9 cellular contexts compared by ENCODE assay signal in genomic region chr17:2776589-2777241, GRCh38. TPM values are rescaled to one million over a fixed set of nuclear protein-coding genes. Genes with fewer than 3 reads are reported as not detected.
A peak's percentile ranks its signal among the peaks of the same experiment; 100 is the strongest.
DNase-seq lines count a peak whose midpoint lies in the region; ATAC-seq and TF ChIP-seq lines count a peak whose summit lies in the region.
"Had no signal": no experiment of that assay in that cellular context is flagged by ENCODE, and none has a peak within 500 bp of the region (broad histone marks: within the 10 kb centered on the region; RNA-seq: fewer than 3 reads in every experiment).

No MANE protein-coding gene starts in this region.

- H3K27ac ChIP-seq in GM23248 (no peak overlapping the region), osteoblast (ENCODE audit: low read depth, low read length) (no peak overlapping the region)
- no peak overlapping the region for H3K27ac ChIP-seq in effector memory CD4-positive, alpha-beta T cell (ENCODE audit: insufficient read depth, low read length, poor library complexity, severe bottlenecking)

- H4K20me1 ChIP-seq in GM23248 (ENCODE audit: insufficient read depth) (no peaks in the 10 kb centered on the region), osteoblast (ENCODE audit: insufficient read depth, low read length) (no peaks in the 10 kb centered on the region)

- H3K4me1 ChIP-seq in GM23248 (ENCODE audit: insufficient read depth): no peaks in the 10 kb centered on the region
- peaks cover 8% of the 10 kb centered on the region for H3K4me1 ChIP-seq in effector memory CD4-positive, alpha-beta T cell (ENCODE audit: control insufficient read depth, insufficient read depth, low read length, poor library complexity, severe bottlenecking)
- no peaks in the 10 kb centered on the region for H3K4me1 ChIP-seq in osteoblast (ENCODE audit: insufficient read depth, low read length)

- H2AFZ ChIP-seq in GM23248 (no peak overlapping the region), osteoblast (ENCODE audit: low read length) (no peak overlapping the region)

- no peaks in the 10 kb centered on the region for H3K9me3 ChIP-seq in GM23248 (ENCODE audit: low read depth)
- no peaks in the 10 kb centered on the region for H3K9me3 ChIP-seq in effector memory CD4-positive, alpha-beta T cell (ENCODE audit: control insufficient read depth, low read length)
- H3K9me3 ChIP-seq in osteoblast (ENCODE audit: low read depth, low read length): no peaks in the 10 kb centered on the region

- ATAC-seq in HG03571 (IDR thresholded peaks at IDR 0.05; ENCODE audit: unreplicated experiment): no peak

- H3K4me2 ChIP-seq in GM23248 (ENCODE audit: unreplicated experiment) (no peak overlapping the region), osteoblast (ENCODE audit: insufficient read depth, low read length) (no peak overlapping the region)

- H3K4me3 ChIP-seq in GM23248 (no peak overlapping the region), osteoblast (ENCODE audit: insufficient read depth, low read length) (no peak overlapping the region)
- peak overlapping the region; percentile 45 for H3K4me3 ChIP-seq in effector memory CD4-positive, alpha-beta T cell (ENCODE audit: insufficient read depth, low read depth, low read length, poor library complexity, severe bottlenecking)

- H3K9ac ChIP-seq in GM23248: no peak overlapping the region

- in situ Hi-C loops in GM23248 (cut with MboI): no loop called here

- DNase-seq in GM23248 (peak; percentile 11), NCI-H345 treated with DMSO at 0.1 percent for 48 hours (lab: John Stamatoyannopoulos, UW; ENCODE audit: unreplicated experiment) (peak; percentile 39), osteoblast (ENCODE audit: insufficient read length, low spot score, missing footprints) (peak; percentile 85), globus pallidus (ENCODE audit: low spot score) (no peak), activated gamma-delta T cell (lab: John Stamatoyannopoulos, UW) (no peak), inferior parietal cortex (ENCODE audit: extremely low spot score) (no peak)
- DNase-seq in effector memory CD4-positive, alpha-beta T cell: no peak

- H3K27me3 ChIP-seq in GM23248 (replicated peaks; ENCODE audit: insufficient read depth): peaks cover 31% of the 10 kb centered on the region
- H3K27me3 ChIP-seq in effector memory CD4-positive, alpha-beta T cell (replicated peaks; ENCODE audit: control insufficient read depth, insufficient read depth, low read length, poor library complexity, severe bottlenecking): peaks cover 10% of the 10 kb centered on the region
- peaks cover 31% of the 10 kb centered on the region for H3K27me3 ChIP-seq in osteoblast (ENCODE audit: insufficient read depth, low read length)

- WGBS in GM23248 (ENCODE audit: low coverage in 1 of 2, low lambda C conversion rate in 2 of 2, missing lambda C conversion rate in 2 of 2), 2 experiments: 2 to 3% methylated on average over 33 to 69 of the region's 80 CpGs

- H3K79me2 ChIP-seq in GM23248 (ENCODE audit: insufficient read depth): no peaks in the 10 kb centered on the region
- H3K79me2 ChIP-seq in osteoblast (ENCODE audit: insufficient read depth, low read length): no peaks in the 10 kb centered on the region

- no peaks in the 10 kb centered on the region for H3K9me2 ChIP-seq in GM23248 (ENCODE audit: insufficient read depth)

- H3K36me3 ChIP-seq in GM23248 (ENCODE audit: low read depth) (no peaks in the 10 kb centered on the region), osteoblast (ENCODE audit: insufficient read depth, low read length) (no peaks in the 10 kb centered on the region)
- no peaks in the 10 kb centered on the region for H3K36me3 ChIP-seq in effector memory CD4-positive, alpha-beta T cell (ENCODE audit: control insufficient read depth, insufficient read depth, low read length)

- TF ChIP-seq CTCF in osteoblast (IDR thresholded peaks at IDR 0.05; ENCODE audit: extremely low read depth, low read depth, low read length): no peak

- H3F3A ChIP-seq in GM23248 (ENCODE audit: insufficient read depth): no peaks in the 10 kb centered on the region

RNA-seq across cellular contexts. Expression of gene RAP1GAP2, which starts 19.5 kb away (rescaled TPM):
- total RNA-seq in GM23248 (2014; rRNA removed; shearing (Covaris generic)): 2.0 and 3.8 TPM in 2 replicates
- 0.74 and 0.99 TPM in 2 replicates for polyA plus RNA-seq in GM23248 (2016; fragmentation: Nextera tagmentation; extraction: Ambion mirVana)
- total RNA-seq in osteoblast: 2.7 and 2.9 TPM in 2 replicates

RNA-seq across cellular contexts. Expression of gene CCDC92B, which starts 27.3 kb away (rescaled TPM):
- not detected in 2 replicates for total RNA-seq in GM23248 (2014; rRNA removed; shearing (Covaris generic))
- polyA plus RNA-seq in GM23248 (2016; fragmentation: Nextera tagmentation; extraction: Ambion mirVana): not detected in 2 replicates
- not detected in 2 replicates for total RNA-seq in osteoblast
- total RNA-seq: fibroblast of lung had no signal
- polyA plus RNA-seq: fibroblast of lung had no signal

Comparison
In these comparisons a context has a peak if more than half of its experiments do, and no peak if none do; other contexts are left out.
1. DNase-seq: peak in GM23248 (single experiment), NCI-H345 treated with DMSO at 0.1 percent for 48 hours (single experiment) and osteoblast (single experiment); none in effector memory CD4-positive, alpha-beta T cell (0 of 3), globus pallidus (single experiment), activated gamma-delta T cell (single experiment) and inferior parietal cortex (single experiment).